Comparison of ENCODE assay signal across 17 cellular contexts in the genomic region with DNA sequence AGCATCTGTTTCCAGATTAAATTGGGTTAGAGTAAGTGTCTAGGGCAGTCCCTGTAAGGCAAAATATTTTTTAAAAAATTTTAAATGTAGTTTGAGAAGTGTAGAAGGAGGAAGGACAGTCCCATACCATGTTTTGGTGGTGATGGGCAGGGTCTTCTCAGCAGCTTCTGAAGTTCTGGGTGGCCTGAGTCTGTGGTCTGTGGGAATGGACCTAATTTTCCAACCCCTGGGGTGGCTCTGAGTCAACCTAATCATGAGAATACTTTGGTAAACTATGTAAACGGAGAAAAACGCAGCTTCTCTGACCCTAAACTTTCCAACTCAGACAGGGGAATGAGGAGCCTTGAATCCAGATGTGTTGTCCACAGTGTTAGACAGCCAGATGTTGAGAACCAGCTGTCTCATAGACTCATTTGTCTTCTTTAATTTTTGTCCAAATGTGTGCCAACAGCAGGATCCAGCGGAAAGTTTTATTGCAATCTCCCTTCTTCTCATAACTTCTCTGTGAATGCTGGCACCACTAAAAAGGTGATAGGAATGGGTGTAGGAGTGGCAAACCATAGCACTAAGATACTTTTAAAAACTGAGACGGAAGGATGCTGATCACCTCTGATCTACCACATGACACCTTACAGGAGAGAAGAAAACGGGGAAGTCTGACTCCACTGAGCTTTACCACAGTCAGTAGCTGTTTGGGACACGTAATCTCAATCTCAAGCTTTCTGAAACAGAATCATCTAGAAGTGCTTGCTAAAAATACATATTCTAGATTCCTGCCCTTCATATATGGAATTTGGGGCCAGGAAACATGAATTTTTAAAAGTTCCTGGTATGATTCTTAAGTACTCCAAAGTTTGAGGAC.
"Had no signal": no experiment of that assay in that cellular context is flagged by ENCODE, and none has a peak within 500 bp of the region (broad histone marks: within the 10 kb centered on the region; RNA-seq: fewer than 3 reads in every experiment).

No MANE protein-coding gene starts in this region.

- H3K27ac Mint-ChIP-seq: naive thymus-derived CD4-positive, alpha-beta T cell had no signal

- H3K4me3 ChIP-seq: coronary artery, heart left ventricle, sigmoid colon, skin epidermis had no signal

- H3K27ac ChIP-seq: coronary artery, heart left ventricle, neutrophil, sigmoid colon, skin epidermis had no signal

- H3K4me3 Mint-ChIP-seq: naive thymus-derived CD4-positive, alpha-beta T cell had no signal

- H3K27me3 ChIP-seq: heart left ventricle, neutrophil, sigmoid colon had no signal

- DNase-seq: cerebellar nuclear complex; effector CD4-positive, alpha-beta T cell; heart left ventricle; hypothalamus; kidney glomerular epithelial cell; mammary epithelial cell; naive thymus-derived CD4-positive, alpha-beta T cell; posterior cingulate gyrus; sigmoid colon; stimulated activated CD4-positive, alpha-beta T cell treated with anti-CD3 and anti-CD28 coated beads, Interleukin-2, amount 100 ng/mL, for 48 hours; stimulated activated naive CD4-positive, alpha-beta T cell treated with Interleukin-2 at 50 U/mL for 16 hours; trophoblast cell had no signal

- FAIRE-seq: frontal cortex, islet of Langerhans had no signal

- H3K4me1 Mint-ChIP-seq: naive thymus-derived CD4-positive, alpha-beta T cell had no signal

- H3K9me3 ChIP-seq: heart left ventricle, neutrophil, sigmoid colon had no signal

- H3K36me3 Mint-ChIP-seq: naive thymus-derived CD4-positive, alpha-beta T cell had no signal

- H3K36me3 ChIP-seq: heart left ventricle, neutrophil, sigmoid colon had no signal

- ATAC-seq: heart left ventricle; naive thymus-derived CD4-positive, alpha-beta T cell had no signal
